ENCODE assay signal across 7 cellular contexts in the genomic region with DNA sequence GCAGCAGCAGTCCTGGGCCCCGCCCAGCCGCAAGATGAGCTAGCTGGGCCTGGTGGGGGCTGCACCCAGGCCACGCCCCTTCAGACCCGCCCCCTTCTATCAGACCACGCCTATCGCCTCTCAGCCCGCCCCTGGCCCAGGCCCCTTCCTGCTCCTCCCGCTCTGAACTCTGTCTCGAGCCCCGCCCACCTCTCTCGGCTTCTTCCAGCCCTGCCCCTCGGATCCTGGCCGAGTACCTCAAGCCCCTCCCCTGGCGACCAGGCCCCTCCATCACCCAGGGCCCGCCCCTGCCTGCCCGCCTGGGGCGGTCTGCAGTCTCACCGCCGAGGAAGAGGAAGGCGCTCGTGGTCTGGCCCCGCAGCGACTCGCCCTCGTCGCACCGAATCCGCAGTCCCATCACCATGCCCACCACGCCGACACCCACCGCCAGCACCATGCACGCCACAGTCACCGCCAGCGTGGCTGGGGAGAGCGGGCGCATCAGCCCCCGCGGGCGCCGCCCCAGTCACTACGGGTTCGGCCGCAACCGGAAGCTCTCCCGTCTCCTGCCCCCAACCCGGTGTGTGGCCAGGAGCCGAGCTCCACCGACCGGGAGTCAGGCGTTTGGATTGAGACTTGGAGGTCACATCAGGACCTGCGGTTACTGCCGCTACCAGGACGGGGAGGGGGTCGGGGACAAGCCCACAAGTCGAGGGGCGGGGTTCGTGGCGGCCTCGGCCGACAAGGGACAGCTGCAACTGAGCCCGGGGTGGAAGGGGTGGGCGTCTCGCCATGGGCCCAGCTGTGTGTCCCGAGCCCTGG. TPM values are rescaled to one million over a fixed set of nuclear protein-coding genes. Genes with fewer than 3 reads are reported as not detected.
DNase-seq lines count a peak whose midpoint lies in the region; ATAC-seq and TF ChIP-seq lines count a peak whose summit lies in the region.

No MANE protein-coding gene starts in this region.

- peak; percentile 73 for TF ChIP-seq POLR2A in GM18505 (IDR thresholded peaks at IDR 0.05; ENCODE audit: borderline replicate concordance, extremely low read depth, insufficient read depth, insufficient read length)

- ATAC-seq in GM18505 (IDR thresholded peaks at IDR 0.05; ENCODE audit: unreplicated experiment), result peak; percentile 67
- ATAC-seq in HG02885 (IDR thresholded peaks at IDR 0.05; ENCODE audit: poor library complexity, unreplicated experiment), result peak; percentile 76

- H3K36me3 Mint-ChIP-seq in chondrocyte (ENCODE audit: low read depth), result no peaks in the 10 kb centered on the region

- no peaks in the 10 kb centered on the region for H3K9me3 Mint-ChIP-seq in chondrocyte (ENCODE audit: low read depth)

- H3K27ac Mint-ChIP-seq in chondrocyte (ENCODE audit: unreplicated experiment), result peak overlapping the region; percentile 99

- TF ChIP-seq CTCF in chondrocyte (IDR thresholded peaks at IDR 0.05), result peak; percentile 10

- H3K27me3 Mint-ChIP-seq in chondrocyte (ENCODE audit: low read depth), result no peaks in the 10 kb centered on the region

- DNase-seq in NCI-H226 (peak; percentile 97), chondrocyte (ENCODE audit: low spot score) (peak; percentile 100), kidney glomerular epithelial cell (lab: John Stamatoyannopoulos, UW) (peak; percentile 96)
- DNase-seq in activated CD4-positive, alpha-beta T cell treated with anti-CD3 and anti-CD28 coated beads for 24 hours (ENCODE audit: low read depth in 2 of 2), result peak; percentile 98 to 99
- DNase-seq in stimulated activated CD4-positive, alpha-beta T cell treated with anti-CD3 and anti-CD28 coated beads, Interleukin-15, amount 100 ng/mL, for 48 hours (ENCODE audit: low read depth in 2 of 2), result peak; percentile 99 to 100

- H3K4me1 Mint-ChIP-seq in chondrocyte (ENCODE audit: low read depth), result peaks cover 38% of the 10 kb centered on the region

- H3K4me3 Mint-ChIP-seq in chondrocyte (ENCODE audit: unreplicated experiment), result peak overlapping the region; percentile 98

RNA-seq across cellular contexts. Expression of a gene that starts 1.0 kb away (rescaled TPM):
- total RNA-seq in chondrocyte, result 1.5 TPM in 1 of 3 replicates, not detected in the others

RNA-seq across cellular contexts. Expression of a gene that starts 1.6 kb away (rescaled TPM):
- total RNA-seq in chondrocyte, result 43.7 to 56.6 TPM (median 49.6 TPM) in 3 replicates

RNA-seq across cellular contexts. Expression of a gene that starts 4.7 kb away (rescaled TPM):
- total RNA-seq in chondrocyte, result not detected in 3 replicates

RNA-seq across cellular contexts. Expression of a gene that starts 20.0 kb away (rescaled TPM):
- total RNA-seq in chondrocyte, result not detected in 3 replicates

RNA-seq across cellular contexts. Expression of a gene that starts 22.6 kb away (rescaled TPM):
- not detected in 3 replicates for total RNA-seq in chondrocyte

Comparison
In these comparisons a context has a peak if more than half of its experiments do, and no peak if none do; other contexts are left out.
1. Peak in every context shown above with its lines: DNase-seq and ATAC-seq.